ENCODE assay signal across 2 cellular contexts in genomic region chr16:49440156-49441065, GRCh38.
TF ChIP-seq lines count a peak whose summit lies in the region.

No MANE protein-coding gene starts in this region.

TF ChIP-seq in liver, 16 proteins besides CTCF, POLR2A, EP300 and RAD21 (continued from another document):
- TF ChIP-seq MAX (IDR thresholded peaks at IDR 0.05) (no peak), SP1 (IDR thresholded peaks at IDR 0.05) (no peak), ZBTB33 (IDR thresholded peaks at IDR 0.05) (no peak), JUND (IDR thresholded peaks at IDR 0.05) (no peak), TAF1 (conservative IDR thresholded peaks at IDR 0.05) (no peak), FOXA2 (IDR thresholded peaks at IDR 0.05) (no peak), GABPA (IDR thresholded peaks at IDR 0.05 in 1 of 2, conservative IDR thresholded peaks at IDR 0.05 in 1 of 2) (no peak), FOXA1 (IDR thresholded peaks at IDR 0.05) (no peak), HNF4G (IDR thresholded peaks at IDR 0.05) (no peak), HNF4A (conservative IDR thresholded peaks at IDR 0.05) (no peak), YY1 (IDR thresholded peaks at IDR 0.05) (no peak), EGR1 (IDR thresholded peaks at IDR 0.05; ENCODE audit: low read depth in 2 of 2) (no peak), NR2F2 (IDR thresholded peaks at IDR 0.05) (no peak)

TF ChIP-seq in HepG2, 621 proteins besides CTCF, POLR2A, EP300 and RAD21 (continued from another document):
- no peak for TF ChIP-seq ZNF180 (CRISPR knock-in tag; IDR thresholded peaks at IDR 0.05; ENCODE audit: borderline replicate concordance, low read depth)
